ENCODE assay signal across 7 cellular contexts in genomic region chr17:44279586-44280344, GRCh38.
DNase-seq lines count a peak whose midpoint lies in the region; ATAC-seq and TF ChIP-seq lines count a peak whose summit lies in the region.

No MANE protein-coding gene starts in this region.

- no peak overlapping the region for H3K27ac Mint-ChIP-seq in T-helper 1 cell treated with Interleukin-12 subunit alpha and Interleukin-12 subunit beta and Interleukin-4 antibody, amounts not matched to agents 30 μg/mL and 1 μg/mL, for 36 hours
- H3K27ac Mint-ChIP-seq in nephron progenitor cell, result no peak overlapping the region

- H3K4me1 Mint-ChIP-seq in T-helper 1 cell treated with Interleukin-12 subunit alpha and Interleukin-12 subunit beta and Interleukin-4 antibody, amounts not matched to agents 30 μg/mL and 1 μg/mL, for 36 hours (ENCODE audit: low read depth), result peaks cover 11% of the 10 kb centered on the region
- H3K4me1 Mint-ChIP-seq in nephron progenitor cell, result peaks cover 21% of the 10 kb centered on the region

- TF ChIP-seq CTCF in fibroblast of mammary gland (conservative IDR thresholded peaks at IDR 0.05; ENCODE audit: control insufficient read depth, insufficient read depth, low read depth, low read length), result no peak
- TF ChIP-seq CTCF in nephron progenitor cell (IDR thresholded peaks at IDR 0.05), result no peak

- DNase-seq in fibroblast of mammary gland (ENCODE audit: low read depth) (peak; percentile 88), nephron progenitor cell (peak; percentile 59)
- DNase-seq in activated naive CD4-positive, alpha-beta T cell (lab: John Stamatoyannopoulos, UW), result no peak

- ATAC-seq in GM19025 (IDR thresholded peaks at IDR 0.05; ENCODE audit: low read depth, unreplicated experiment) (peak; percentile 92), HG03097 (IDR thresholded peaks at IDR 0.05; ENCODE audit: low FRiP score, unreplicated experiment) (peak; percentile 77), GM21526 (IDR thresholded peaks at IDR 0.05; ENCODE audit: low FRiP score, unreplicated experiment) (no peak)

- peak overlapping the region; percentile 38 for H3K4me3 Mint-ChIP-seq in T-helper 1 cell treated with Interleukin-12 subunit alpha and Interleukin-12 subunit beta and Interleukin-4 antibody, amounts not matched to agents 30 μg/mL and 1 μg/mL, for 36 hours
- H3K4me3 Mint-ChIP-seq in nephron progenitor cell, result no peak overlapping the region

- peaks cover 10% of the 10 kb centered on the region for H3K27me3 Mint-ChIP-seq in T-helper 1 cell treated with Interleukin-12 subunit alpha and Interleukin-12 subunit beta and Interleukin-4 antibody, amounts not matched to agents 30 μg/mL and 1 μg/mL, for 36 hours (ENCODE audit: low read depth)
- peaks cover 38% of the 10 kb centered on the region for H3K27me3 Mint-ChIP-seq in nephron progenitor cell (ENCODE audit: low read depth, poor library complexity)

- no peaks in the 10 kb centered on the region for H3K9me3 Mint-ChIP-seq in T-helper 1 cell treated with Interleukin-12 subunit alpha and Interleukin-12 subunit beta and Interleukin-4 antibody, amounts not matched to agents 30 μg/mL and 1 μg/mL, for 36 hours
- H3K9me3 Mint-ChIP-seq in nephron progenitor cell, result no peaks in the 10 kb centered on the region

- H3K36me3 Mint-ChIP-seq in T-helper 1 cell treated with Interleukin-12 subunit alpha and Interleukin-12 subunit beta and Interleukin-4 antibody, amounts not matched to agents 30 μg/mL and 1 μg/mL, for 36 hours (ENCODE audit: low read depth), result no peaks in the 10 kb centered on the region
- no peaks in the 10 kb centered on the region for H3K36me3 Mint-ChIP-seq in nephron progenitor cell (ENCODE audit: low read depth)

- H3K4me3 ChIP-seq in fibroblast of mammary gland (ENCODE audit: control insufficient read depth, low read depth, low read length), result no peak overlapping the region

Comparison
In these comparisons a context has a peak if more than half of its experiments do, and no peak if none do; other contexts are left out.
1. DNase-seq: peak in fibroblast of mammary gland (single experiment) and nephron progenitor cell (single experiment); none in activated naive CD4-positive, alpha-beta T cell (0 of 4).